8 cellular contexts compared by ENCODE assay signal in genomic region chr6:31272431-31272830, GRCh38. TPM values are rescaled to one million over a fixed set of nuclear protein-coding genes. Genes with fewer than 3 reads are reported as not detected.
DNase-seq lines count a peak whose midpoint lies in the region; ATAC-seq and TF ChIP-seq lines count a peak whose summit lies in the region.

No MANE protein-coding gene starts in this region.

- no peak for TF ChIP-seq CTCF in NB4 (IDR thresholded peaks at IDR 0.05; ENCODE audit: low read depth, low read length)
- no peak for TF ChIP-seq CTCF in dorsolateral prefrontal cortex (IDR thresholded peaks at IDR 0.05 in 54 of 56, conservative IDR thresholded peaks at IDR 0.05 in 2 of 56; ENCODE audit: low read depth in 1 of 56, partially characterized antibody in 56 of 56)

- DNase-seq in NB4 (ENCODE audit: low read depth): peak; percentile 14
- DNase-seq in dorsolateral prefrontal cortex: no peak
- DNase-seq in NK-92 (lab: John Stamatoyannopoulos, UW; ENCODE audit: unreplicated experiment): no peak
- DNase-seq in cortex of kidney (lab: John Stamatoyannopoulos, UW): no peak
- no peak for DNase-seq in NCI-H226
- no peak for DNase-seq in HAP-1 (ENCODE audit: low spot score in 2 of 2)

- in situ Hi-C loops in HAP-1 (cut with MboI; ENCODE audit: low sequenced_read_pairs): loop anchor here (5.0 kb wide), 1 partner anchor 85 kb away; the partner anchor contains the start of gene HLA-B

- peak; percentile 6 for ATAC-seq in GM18909 (IDR thresholded peaks at IDR 0.05; ENCODE audit: poor library complexity, unreplicated experiment)

- H3K27ac ChIP-seq in dorsolateral prefrontal cortex (peak overlapping the region in 46 of 59 donors; percentile 11 to 98 (median 85)), muscle layer of duodenum (ENCODE audit: low read length) (peak overlapping the region; percentile 97)

- no peak for TF ChIP-seq POLR2A in NB4 (IDR thresholded peaks at IDR 0.05; ENCODE audit: extremely low read depth, insufficient read length)

- H3K4me1 ChIP-seq in muscle layer of duodenum (ENCODE audit: control insufficient read depth in 1 of 2, insufficient read depth in 2 of 2, low read length in 2 of 2): peaks cover 0 to 28% of the 10 kb centered on the region in 2 donors
- H3K4me1 ChIP-seq in HAP-1: no peaks in the 10 kb centered on the region; the same call in 1 of the 2 replicates

- peaks cover 0 to 4% (median 0%) of the 10 kb centered on the region in 45 donors for H3K27me3 ChIP-seq in dorsolateral prefrontal cortex
- no peaks in the 10 kb centered on the region for H3K27me3 ChIP-seq in muscle layer of duodenum (ENCODE audit: low read depth, low read length)
- H3K27me3 ChIP-seq in HAP-1 (ENCODE audit: low read depth): no peaks in the 10 kb centered on the region

- intact Hi-C loops in dorsolateral prefrontal cortex (cut with DNase I): loop anchor here (5.0 kb wide), 2 partner anchors 70 to 95 kb away; no protein-coding TSS in a partner anchor

- H3K9me3 ChIP-seq in muscle layer of duodenum (ENCODE audit: control insufficient read depth in 1 of 2, low read length in 2 of 2): no peaks in the 10 kb centered on the region
- no peaks in the 10 kb centered on the region for H3K9me3 ChIP-seq in HAP-1

- peak overlapping the region; percentile 58 for H3K4me3 ChIP-seq in NB4 (ENCODE audit: low read depth, low read length)
- peak overlapping the region; percentile 26 to 98 (median 71) for H3K4me3 ChIP-seq in dorsolateral prefrontal cortex
- peak overlapping the region; percentile 70 to 73 for H3K4me3 ChIP-seq in muscle layer of duodenum (ENCODE audit: low read depth in 1 of 2, low read length in 2 of 2)
- no peak overlapping the region for H3K4me3 ChIP-seq in HAP-1

- H3K36me3 ChIP-seq in muscle layer of duodenum (ENCODE audit: control insufficient read depth in 1 of 2, insufficient read depth in 2 of 2, low read length in 2 of 2): peaks cover 0 to 25% of the 10 kb centered on the region in 2 donors
- no peaks in the 10 kb centered on the region for H3K36me3 ChIP-seq in HAP-1 (replicated peaks)

RNA-seq across cellular contexts. Expression of gene HLA-C, which starts 0.5 kb away (rescaled TPM):
- 100 to 1,000 TPM in 87 of 120 experiments, 10 to 100 TPM in 33; 53.8 to 354 (median 124) TPM for total RNA-seq in dorsolateral prefrontal cortex
